25 cellular contexts compared by ENCODE assay signal in genomic region chr14:86712727-86713126, GRCh38.
DNase-seq lines count a peak whose midpoint lies in the region.
"Had no signal": no experiment of that assay in that cellular context is flagged by ENCODE, and none has a peak within 500 bp of the region (broad histone marks: within the 10 kb centered on the region; RNA-seq: fewer than 3 reads in every experiment).

No MANE protein-coding gene starts in this region.

- H2AK5ac ChIP-seq in mesendoderm (ENCODE audit: low read length) = no peak overlapping the region

- no peak overlapping the region for H3K4ac ChIP-seq in mesendoderm (ENCODE audit: low read depth, low read length)

- no peak overlapping the region for H3K56ac ChIP-seq in mesendoderm (ENCODE audit: low read length)

- H3K9me3 ChIP-seq in adipocyte (ENCODE audit: control insufficient read depth, low read length) = no peaks in the 10 kb centered on the region
- no peaks in the 10 kb centered on the region for H3K9me3 ChIP-seq in effector memory CD4-positive, alpha-beta T cell (ENCODE audit: control insufficient read depth, low read length)
- H3K9me3 ChIP-seq: BE2C, breast epithelium, Caco-2, left ventricle myocardium inferior, tibial nerve had no signal

- H4K8ac ChIP-seq in mesendoderm (ENCODE audit: low read depth, low read length) = no peak overlapping the region

- no peak overlapping the region for H3K4me2 ChIP-seq in mesendoderm (ENCODE audit: low read length)
- H3K4me2 ChIP-seq: KMS-11, PC-9 had no signal

- H4K5ac ChIP-seq in mesendoderm (ENCODE audit: low read length) = no peak overlapping the region

- WGBS in mesendoderm (ENCODE audit: extremely low coverage, insufficient coverage, low lambda C conversion rate) = no CpG with 5 or more reads among the region's 4 CpGs

- DNase-seq in COLO829 (ENCODE audit: low spot score) = peak; percentile 2
- peak; percentile 62 for DNase-seq in MV-4-11 (lab: John Stamatoyannopoulos, UW)
- peak; percentile 20 for DNase-seq in adipocyte (ENCODE audit: low read depth)
- DNase-seq in mesendoderm = peak; percentile 92
- no peak for DNase-seq in effector memory CD4-positive, alpha-beta T cell
- no peak for DNase-seq in DMS79 (lab: John Stamatoyannopoulos, UW)
- DNase-seq in ureter (ENCODE audit: low spot score) = no peak
- DNase-seq in DMS53 (lab: John Stamatoyannopoulos, UW) = no peak
- DNase-seq: ACHN; activated CD8-positive, alpha-beta T cell treated with anti-CD3 and anti-CD28 coated beads for 36 hours; activated naive CD4-positive, alpha-beta T cell treated with anti-CD3 and anti-CD28 coated beads for 36 hours; amniotic stem cell; BE2C; Caco-2; GF-D8; HCEC 1CT; hypothalamus; left ventricle myocardium inferior; occipital lobe; PC-9; stimulated activated CD4-positive, alpha-beta T cell treated with anti-CD3 and anti-CD28 coated beads, Interleukin-15, amount 100 ng/mL, for 24 hours; stimulated activated CD4-positive, alpha-beta T cell treated with anti-CD3 and anti-CD28 coated beads, Interleukin-4, amount 100 ng/mL, for 4 hours had no signal

- H3K79me1 ChIP-seq in mesendoderm (ENCODE audit: low read length) = no peaks in the 10 kb centered on the region

- H3K4me1 ChIP-seq in adipocyte (ENCODE audit: control insufficient read depth, insufficient read depth, low read length) (peaks cover 3% of the 10 kb centered on the region), mesendoderm (ENCODE audit: control insufficient read depth, low read depth, low read length) (no peaks in the 10 kb centered on the region)
- no peaks in the 10 kb centered on the region for H3K4me1 ChIP-seq in effector memory CD4-positive, alpha-beta T cell (ENCODE audit: control insufficient read depth, insufficient read depth, low read length, poor library complexity, severe bottlenecking)
- H3K4me1 ChIP-seq: BE2C, breast epithelium, left ventricle myocardium inferior, tibial nerve had no signal

- H3K9ac ChIP-seq in adipocyte (ENCODE audit: low read length) (no peak overlapping the region), mesendoderm (ENCODE audit: low read length) (no peak overlapping the region)
- H3K9ac ChIP-seq: KMS-11 had no signal

- no peak overlapping the region for H3K4me3 ChIP-seq in adipocyte (ENCODE audit: low read length)
- H3K4me3 ChIP-seq in mesendoderm (ENCODE audit: low read length) = no peak overlapping the region
- H3K4me3 ChIP-seq in effector memory CD4-positive, alpha-beta T cell (ENCODE audit: insufficient read depth, low read depth, low read length, poor library complexity, severe bottlenecking) = no peak overlapping the region
- H3K4me3 ChIP-seq: breast epithelium, left ventricle myocardium inferior, PC-9, tibial nerve had no signal

- no peak overlapping the region for H2BK15ac ChIP-seq in mesendoderm (replicated peaks; ENCODE audit: low read depth)

- H3K27me3 ChIP-seq in adipocyte (replicated peaks; ENCODE audit: control insufficient read depth, insufficient read depth, low read length) = no peaks in the 10 kb centered on the region
- no peaks in the 10 kb centered on the region for H3K27me3 ChIP-seq in mesendoderm (ENCODE audit: insufficient read depth, low read length, poor library complexity)
- no peaks in the 10 kb centered on the region for H3K27me3 ChIP-seq in effector memory CD4-positive, alpha-beta T cell (replicated peaks; ENCODE audit: control insufficient read depth, insufficient read depth, low read length, poor library complexity, severe bottlenecking)
- H3K27me3 ChIP-seq: BE2C, breast epithelium, tibial nerve had no signal

- no peak overlapping the region for H3K27ac ChIP-seq in mesendoderm (ENCODE audit: low read depth, low read length)
- no peak overlapping the region for H3K27ac ChIP-seq in effector memory CD4-positive, alpha-beta T cell (ENCODE audit: insufficient read depth, low read length, poor library complexity, severe bottlenecking)
- H3K27ac ChIP-seq: breast epithelium, KMS-11, left ventricle myocardium inferior, PC-9, tibial nerve had no signal

- no peak overlapping the region for H3K18ac ChIP-seq in mesendoderm (ENCODE audit: low read length)

- H3K23ac ChIP-seq in mesendoderm (ENCODE audit: low read length) = no peak overlapping the region

- H2BK5ac ChIP-seq in mesendoderm (ENCODE audit: low read length) = no peak overlapping the region

- no peaks in the 10 kb centered on the region for H3K79me2 ChIP-seq in mesendoderm (ENCODE audit: control insufficient read depth, insufficient read depth, low read length)

- H3K36me3 ChIP-seq in adipocyte (ENCODE audit: control insufficient read depth, insufficient read depth, low read length, severe bottlenecking) (no peaks in the 10 kb centered on the region), mesendoderm (ENCODE audit: control insufficient read depth, insufficient read depth, low read length) (no peaks in the 10 kb centered on the region)
- H3K36me3 ChIP-seq in effector memory CD4-positive, alpha-beta T cell (ENCODE audit: control insufficient read depth, insufficient read depth, low read length) = no peaks in the 10 kb centered on the region
- H3K36me3 ChIP-seq: BE2C, breast epithelium, left ventricle myocardium inferior, tibial nerve had no signal

- H2BK120ac ChIP-seq in mesendoderm (ENCODE audit: low read depth, low read length) = no peak overlapping the region

Comparison
In these comparisons a context has a peak if more than half of its experiments do, and no peak if none do; other contexts are left out.
1. DNase-seq: peak in COLO829 (single experiment), MV-4-11 (single experiment), adipocyte (single experiment) and mesendoderm (single experiment); none in effector memory CD4-positive, alpha-beta T cell (0 of 3), DMS79 (single experiment), ureter (single experiment) and DMS53 (single experiment).